11 cellular contexts compared by ENCODE assay signal in genomic region chr22:46934172-46934745, GRCh38.
DNase-seq lines count a peak whose midpoint lies in the region; ATAC-seq, FAIRE-seq and TF ChIP-seq lines count a peak whose summit lies in the region.
"Had no signal": no experiment of that assay in that cellular context is flagged by ENCODE, and none has a peak within 500 bp of the region (broad histone marks: within the 10 kb centered on the region; RNA-seq: fewer than 3 reads in every experiment).

No MANE protein-coding gene starts in this region.

- in situ Hi-C loops in brain microvascular endothelial cell (cut with HindIII; ENCODE audit: low pct_ligation_motif_present, low sequenced_read_pairs) = no loop called here

- TF ChIP-seq CTCF in A673 (conservative IDR thresholded peaks at IDR 0.05; ENCODE audit: low read depth, low read length) (no peak), HFFc6 (IDR thresholded peaks at IDR 0.05) (no peak), brain microvascular endothelial cell (IDR thresholded peaks at IDR 0.05; ENCODE audit: low read depth, low read length, missing control alignments) (no peak)

- H3K4me1 ChIP-seq in A673 (ENCODE audit: insufficient read depth, low read length, poor library complexity, severe bottlenecking) = peaks cover 24% of the 10 kb centered on the region
- peaks cover 42% of the 10 kb centered on the region for H3K4me1 ChIP-seq in mesenchymal stem cell (ENCODE audit: control insufficient read depth, insufficient read depth, low read depth, low read length)

- H3K9me3 ChIP-seq in A673 (ENCODE audit: low read depth, low read length, poor library complexity, severe bottlenecking) (no peaks in the 10 kb centered on the region), mesenchymal stem cell (ENCODE audit: control insufficient read depth, low read length) (no peaks in the 10 kb centered on the region)

- no peak for DNase-seq in A673 (ENCODE audit: low spot score)
- no peak for DNase-seq in HFFc6
- no peak for DNase-seq in brain microvascular endothelial cell
- no peak for DNase-seq in mesenchymal stem cell
- no peak for DNase-seq in naive thymus-derived CD8-positive, alpha-beta T cell
- DNase-seq in RCC 7860 (ENCODE audit: low spot score) = no peak
- no peak for DNase-seq in NCI-H1092 treated with DMSO at 0.1 percent for 48 hours (lab: John Stamatoyannopoulos, UW)
- DNase-seq in COLO668 (lab: John Stamatoyannopoulos, UW; ENCODE audit: unreplicated experiment) = no peak
- DNase-seq: activated CD4-positive, alpha-beta T cell treated with anti-CD3 and anti-CD28 coated beads, Interleukin-2, amount 10 ng/mL, durations not matched to agents 7 days and 5 days; activated gamma-delta T cell treated with Interleukin-2 at 50 U/mL for 16 hours; NCI-H2107 had no signal

- ATAC-seq in naive thymus-derived CD8-positive, alpha-beta T cell = no peak

- H3K4ac ChIP-seq in mesenchymal stem cell (ENCODE audit: low read depth in 1 of 2, low read length in 2 of 2) = peak overlapping the region in 1 of 2 experiments; percentile 86

- peak overlapping the region; percentile 64 for H3K9ac ChIP-seq in mesenchymal stem cell (ENCODE audit: low read length)

- no peaks in the 10 kb centered on the region for H3K9me3 Mint-ChIP-seq in HFFc6
- no peaks in the 10 kb centered on the region for H3K9me3 Mint-ChIP-seq in naive thymus-derived CD8-positive, alpha-beta T cell
- H3K9me3 Mint-ChIP-seq: activated CD4-positive, alpha-beta T cell treated with anti-CD3 and anti-CD28 coated beads, Interleukin-2, amount 10 ng/mL, durations not matched to agents 7 days and 5 days had no signal

- peak overlapping the region; percentile 1 for H4K8ac ChIP-seq in mesenchymal stem cell (ENCODE audit: low read length)

- H2BK15ac ChIP-seq in mesenchymal stem cell (ENCODE audit: low read depth, poor library complexity, severe bottlenecking) = no peak overlapping the region

- H3K36me3 Mint-ChIP-seq in HFFc6 (ENCODE audit: low read depth) = peaks cover 16% of the 10 kb centered on the region
- H3K36me3 Mint-ChIP-seq in naive thymus-derived CD8-positive, alpha-beta T cell = peaks cover 0 to 45% (median 4%) of the 10 kb centered on the region in 3 donors

- CTCF ChIA-PET in A673 (lab: Charles Lee) = no interaction called here

- H3K23ac ChIP-seq in mesenchymal stem cell (ENCODE audit: low read length in 2 of 2) = no peak overlapping the region

- H3K27ac ChIP-seq in A673 (ENCODE audit: low read depth, low read length, poor library complexity, severe bottlenecking) = peak overlapping the region; percentile 53
- H3K27ac ChIP-seq in brain microvascular endothelial cell = peak overlapping the region; percentile 82
- peak overlapping the region; percentile 92 for H3K27ac ChIP-seq in mesenchymal stem cell (ENCODE audit: low read length, poor library complexity, severe bottlenecking)

- H3K36me3 ChIP-seq in A673 (ENCODE audit: insufficient read depth, low read length, poor library complexity, severe bottlenecking) (no peaks in the 10 kb centered on the region), brain microvascular endothelial cell (replicated peaks) (no peaks in the 10 kb centered on the region), mesenchymal stem cell (ENCODE audit: control insufficient read depth in 1 of 2, insufficient read depth in 2 of 2, low read depth in 1 of 2, low read length in 2 of 2) (peaks cover 0 to 13% of the 10 kb centered on the region in 2 experiments)

- H2BK120ac ChIP-seq in mesenchymal stem cell (ENCODE audit: low read depth, low read length) = no peak overlapping the region

- intact Hi-C loops in A673 (cut with micrococcal nuclease; ENCODE audit: unreplicated experiment) = no loop called here

- peak overlapping the region; percentile 83 for H3K27ac Mint-ChIP-seq in HFFc6
- H3K27ac Mint-ChIP-seq in naive thymus-derived CD8-positive, alpha-beta T cell = peak overlapping the region in 3 of 10 donors; percentile 27 to 77 (median 29)

- H3K4me2 ChIP-seq in mesenchymal stem cell (ENCODE audit: low read length, poor library complexity, severe bottlenecking) = no peak overlapping the region

- POLR2A ChIA-PET in A673 (lab: Charles Lee; ENCODE audit: low non-redundant PET) = no interaction called here
- POLR2A ChIA-PET in naive thymus-derived CD8-positive, alpha-beta T cell (lab: Charles Lee) = no interaction called here

- H3K4me3 Mint-ChIP-seq in HFFc6 = peak overlapping the region; percentile 75
- no peak overlapping the region for H3K4me3 Mint-ChIP-seq in naive thymus-derived CD8-positive, alpha-beta T cell
- H3K4me3 Mint-ChIP-seq: activated CD4-positive, alpha-beta T cell treated with anti-CD3 and anti-CD28 coated beads, Interleukin-2, amount 10 ng/mL, durations not matched to agents 7 days and 5 days had no signal

- H3K27me3 ChIP-seq in A673 (replicated peaks; ENCODE audit: insufficient read depth, low read depth, low read length, poor library complexity) = no peaks in the 10 kb centered on the region
- no peaks in the 10 kb centered on the region for H3K27me3 ChIP-seq in brain microvascular endothelial cell (replicated peaks)
- no peaks in the 10 kb centered on the region for H3K27me3 ChIP-seq in mesenchymal stem cell (ENCODE audit: control insufficient read depth in 1 of 2, insufficient read depth in 1 of 2, low read length in 2 of 2)

- H2AK5ac ChIP-seq in mesenchymal stem cell (ENCODE audit: low read length, severe bottlenecking) = peak overlapping the region; percentile 92

- peak overlapping the region; percentile 25 to 93 for H3K18ac ChIP-seq in mesenchymal stem cell (ENCODE audit: low read depth in 1 of 2, low read length in 2 of 2)

- H3K4me3 ChIP-seq in A673 (ENCODE audit: low read depth, low read length, poor library complexity, severe bottlenecking) (no peak overlapping the region), brain microvascular endothelial cell (ENCODE audit: low read depth, low read length) (no peak overlapping the region), mesenchymal stem cell (ENCODE audit: insufficient read depth in 1 of 2, low read depth in 1 of 2, low read length in 2 of 2) (peak overlapping the region in 1 of 2 experiments; percentile 52)

- H2AFZ ChIP-seq in mesenchymal stem cell (ENCODE audit: low read depth, low read length) = no peak overlapping the region

- FAIRE-seq in RCC 7860 (lab: Jason Lieb, UNC) = no peak

- H3K79me1 ChIP-seq in mesenchymal stem cell (replicated peaks; ENCODE audit: low read length, poor library complexity, severe bottlenecking) = peaks cover 9% of the 10 kb centered on the region

- H3K27me3 Mint-ChIP-seq in HFFc6 (ENCODE audit: insufficient read depth) = no peaks in the 10 kb centered on the region
- H3K27me3 Mint-ChIP-seq in naive thymus-derived CD8-positive, alpha-beta T cell = no peaks in the 10 kb centered on the region
- H3K27me3 Mint-ChIP-seq: activated CD4-positive, alpha-beta T cell treated with anti-CD3 and anti-CD28 coated beads, Interleukin-2, amount 10 ng/mL, durations not matched to agents 7 days and 5 days had no signal

- H2BK5ac ChIP-seq in mesenchymal stem cell (ENCODE audit: low read depth, low read length, poor library complexity, severe bottlenecking) = peak overlapping the region; percentile 11

- 81% methylated on average over 14 of the region's 14 CpGs for WGBS in mesenchymal stem cell

- peak overlapping the region in 1 of 2 experiments; percentile 93 for H3K14ac ChIP-seq in mesenchymal stem cell (ENCODE audit: low read length in 2 of 2)

- BruUV-seq in A673 (replicated peaks; lab: Mats Ljungman, UMichigan) = no TSS peak

- H4K91ac ChIP-seq in mesenchymal stem cell (ENCODE audit: low read length) = peak overlapping the region; percentile 22

- H3K4me1 Mint-ChIP-seq in HFFc6 (ENCODE audit: low read depth) = peaks cover 37% of the 10 kb centered on the region
- peaks cover 12 to 41% (median 21%) of the 10 kb centered on the region in 4 donors for H3K4me1 Mint-ChIP-seq in naive thymus-derived CD8-positive, alpha-beta T cell

- H2BK12ac ChIP-seq in mesenchymal stem cell (ENCODE audit: low read length in 2 of 2) = peak overlapping the region; percentile 20 to 81
